21 cellular contexts compared by ENCODE assay signal in genomic region chrX:123581586-123581985, GRCh38.
DNase-seq lines count a peak whose midpoint lies in the region; ATAC-seq, FAIRE-seq and TF ChIP-seq lines count a peak whose summit lies in the region.
"Had no signal": no experiment of that assay in that cellular context is flagged by ENCODE, and none has a peak within 500 bp of the region (broad histone marks: within the 10 kb centered on the region; RNA-seq: fewer than 3 reads in every experiment).

No MANE protein-coding gene starts in this region.

- no peak overlapping the region for H3K27ac Mint-ChIP-seq in CD8-positive, alpha-beta T cell
- H3K27ac Mint-ChIP-seq: CD14-positive monocyte; naive B cell; stimulated activated effector memory CD8-positive, alpha-beta T cell treated with anti-CD3 and anti-CD28 coated beads, Interleukin-12 subunit alpha, Interleukin-12 subunit beta, amount 100 ng/mL, for 72 hours had no signal

- H3K36me3 ChIP-seq in CD8-positive, alpha-beta T cell (ENCODE audit: insufficient read depth, low read length): no peaks in the 10 kb centered on the region
- H3K36me3 ChIP-seq: right lobe of liver, thoracic aorta had no signal

- POLR2A ChIA-PET in CD8-positive, alpha-beta T cell (lab: Charles Lee): no interaction called here

- CTCF ChIA-PET in CD8-positive, alpha-beta T cell (lab: Charles Lee): interaction anchor here (0.6 kb wide), 1 partner anchor 54 kb away, joined by 3 read pairs; no protein-coding TSS in a partner anchor

- H3K27ac ChIP-seq in CD8-positive, alpha-beta T cell (ENCODE audit: low read depth, low read length): no peak overlapping the region
- H3K27ac ChIP-seq: coronary artery, parathyroid adenoma, right lobe of liver, SK-N-MC, thoracic aorta had no signal

- no peaks in the 10 kb centered on the region for H3K4me1 Mint-ChIP-seq in CD8-positive, alpha-beta T cell (ENCODE audit: low read depth)
- H3K4me1 Mint-ChIP-seq: CD14-positive monocyte; stimulated activated effector memory CD8-positive, alpha-beta T cell treated with anti-CD3 and anti-CD28 coated beads, Interleukin-12 subunit alpha, Interleukin-12 subunit beta, amount 100 ng/mL, for 72 hours had no signal

- no peak overlapping the region for H3K4me3 Mint-ChIP-seq in CD8-positive, alpha-beta T cell
- H3K4me3 Mint-ChIP-seq: CD14-positive monocyte; naive B cell; stimulated activated effector memory CD8-positive, alpha-beta T cell treated with anti-CD3 and anti-CD28 coated beads, Interleukin-12 subunit alpha, Interleukin-12 subunit beta, amount 100 ng/mL, for 72 hours had no signal

- H3K9me3 ChIP-seq in CD8-positive, alpha-beta T cell (ENCODE audit: low read length): no peaks in the 10 kb centered on the region
- H3K9me3 ChIP-seq: right lobe of liver, thoracic aorta had no signal

- H3K36me3 Mint-ChIP-seq in CD8-positive, alpha-beta T cell: no peaks in the 10 kb centered on the region
- H3K36me3 Mint-ChIP-seq: CD14-positive monocyte; naive B cell; stimulated activated effector memory CD8-positive, alpha-beta T cell treated with anti-CD3 and anti-CD28 coated beads, Interleukin-12 subunit alpha, Interleukin-12 subunit beta, amount 100 ng/mL, for 72 hours had no signal

- DNase-seq in MV-4-11 (lab: John Stamatoyannopoulos, UW) (no peak), posterior vena cava (ENCODE audit: low spot score) (no peak)
- no peak for DNase-seq in CD8-positive, alpha-beta T cell
- DNase-seq: activated CD8-positive, alpha-beta memory T cell treated with anti-CD3 and anti-CD28 coated beads, Interleukin-2, amount 50 U/mL, for 4 hours; KBM-7; naive B cell; NCI-H2029 treated with DMSO at 0.1 percent for 48 hours; right lobe of liver had no signal

- intact Hi-C loops in CD8-positive, alpha-beta T cell (cut with DNase I, micrococcal nuclease): no loop called here
- intact Hi-C loops in posterior vena cava (cut with DNase I): no loop called here

- no peaks in the 10 kb centered on the region for H3K9me3 Mint-ChIP-seq in CD8-positive, alpha-beta T cell

- TF ChIP-seq CTCF in CD8-positive, alpha-beta T cell (IDR thresholded peaks at IDR 0.05): no peak

- ATAC-seq in GM18519 (IDR thresholded peaks at IDR 0.05; ENCODE audit: low FRiP score, unreplicated experiment): peak; percentile 53
- ATAC-seq in GM21390 (IDR thresholded peaks at IDR 0.05; ENCODE audit: unreplicated experiment): peak; percentile 81
- ATAC-seq in HG03442 (IDR thresholded peaks at IDR 0.05; ENCODE audit: unreplicated experiment): peak; percentile 45
- no peak for ATAC-seq in HG02571 (IDR thresholded peaks at IDR 0.05; ENCODE audit: unreplicated experiment)
- ATAC-seq in CD8-positive, alpha-beta T cell: no peak
- ATAC-seq: Panc1; right lobe of liver; stimulated activated effector memory CD8-positive, alpha-beta T cell treated with anti-CD3 and anti-CD28 coated beads, Interleukin-12 subunit alpha, Interleukin-12 subunit beta, amount 100 ng/mL, for 72 hours had no signal

- H3K4me1 ChIP-seq in CD8-positive, alpha-beta T cell (ENCODE audit: insufficient read depth, low read length): no peaks in the 10 kb centered on the region
- H3K4me1 ChIP-seq: parathyroid adenoma, right lobe of liver had no signal

- FAIRE-seq in colon (lab: Jason Lieb, UNC): peak; percentile 75
- FAIRE-seq: H54 had no signal

- peaks cover under 1% of the 10 kb centered on the region for H3K27me3 Mint-ChIP-seq in CD8-positive, alpha-beta T cell (ENCODE audit: low read depth)
- H3K27me3 Mint-ChIP-seq: naive B cell had no signal

- no peaks in the 10 kb centered on the region for H3K27me3 ChIP-seq in CD8-positive, alpha-beta T cell (ENCODE audit: insufficient read depth, low read length)
- H3K27me3 ChIP-seq: right lobe of liver had no signal

- H3K4me3 ChIP-seq in CD8-positive, alpha-beta T cell (ENCODE audit: low read depth, low read length): no peak overlapping the region
- H3K4me3 ChIP-seq: coronary artery, right lobe of liver, SK-N-MC, thoracic aorta had no signal

Comparison
In these comparisons a context has a peak if more than half of its experiments do, and no peak if none do; other contexts are left out.
1. ATAC-seq: peak in GM18519 (single experiment), GM21390 (single experiment) and HG03442 (single experiment); none in HG02571 (single experiment) and CD8-positive, alpha-beta T cell (single experiment).